ENCODE assay signal across 1 cellular context in the genomic region with DNA sequence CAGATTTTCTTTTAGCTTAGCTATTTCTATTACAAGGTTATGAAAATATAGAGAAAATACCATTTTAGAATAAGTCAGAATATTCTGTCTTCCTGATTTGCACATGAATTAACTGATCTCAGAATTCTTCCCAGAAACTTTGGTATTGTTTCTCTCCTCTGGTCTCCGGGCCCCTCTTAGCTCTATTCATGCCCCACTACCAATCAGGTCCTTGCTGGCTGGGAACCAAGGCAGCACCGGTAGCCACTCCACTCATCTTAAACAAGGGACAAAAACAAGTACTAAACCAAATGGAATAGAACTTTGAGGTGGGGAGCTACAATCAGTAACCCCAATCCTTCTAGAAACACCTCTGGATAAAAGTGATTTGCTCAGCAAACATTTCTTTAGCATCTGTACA.
TF ChIP-seq lines count a peak whose summit lies in the region.

No MANE protein-coding gene starts in this region.

TF ChIP-seq in GM23338, 12 proteins besides CTCF, POLR2A, EP300 and RAD21 (continued from another document):
- TF ChIP-seq, protein P1, sequence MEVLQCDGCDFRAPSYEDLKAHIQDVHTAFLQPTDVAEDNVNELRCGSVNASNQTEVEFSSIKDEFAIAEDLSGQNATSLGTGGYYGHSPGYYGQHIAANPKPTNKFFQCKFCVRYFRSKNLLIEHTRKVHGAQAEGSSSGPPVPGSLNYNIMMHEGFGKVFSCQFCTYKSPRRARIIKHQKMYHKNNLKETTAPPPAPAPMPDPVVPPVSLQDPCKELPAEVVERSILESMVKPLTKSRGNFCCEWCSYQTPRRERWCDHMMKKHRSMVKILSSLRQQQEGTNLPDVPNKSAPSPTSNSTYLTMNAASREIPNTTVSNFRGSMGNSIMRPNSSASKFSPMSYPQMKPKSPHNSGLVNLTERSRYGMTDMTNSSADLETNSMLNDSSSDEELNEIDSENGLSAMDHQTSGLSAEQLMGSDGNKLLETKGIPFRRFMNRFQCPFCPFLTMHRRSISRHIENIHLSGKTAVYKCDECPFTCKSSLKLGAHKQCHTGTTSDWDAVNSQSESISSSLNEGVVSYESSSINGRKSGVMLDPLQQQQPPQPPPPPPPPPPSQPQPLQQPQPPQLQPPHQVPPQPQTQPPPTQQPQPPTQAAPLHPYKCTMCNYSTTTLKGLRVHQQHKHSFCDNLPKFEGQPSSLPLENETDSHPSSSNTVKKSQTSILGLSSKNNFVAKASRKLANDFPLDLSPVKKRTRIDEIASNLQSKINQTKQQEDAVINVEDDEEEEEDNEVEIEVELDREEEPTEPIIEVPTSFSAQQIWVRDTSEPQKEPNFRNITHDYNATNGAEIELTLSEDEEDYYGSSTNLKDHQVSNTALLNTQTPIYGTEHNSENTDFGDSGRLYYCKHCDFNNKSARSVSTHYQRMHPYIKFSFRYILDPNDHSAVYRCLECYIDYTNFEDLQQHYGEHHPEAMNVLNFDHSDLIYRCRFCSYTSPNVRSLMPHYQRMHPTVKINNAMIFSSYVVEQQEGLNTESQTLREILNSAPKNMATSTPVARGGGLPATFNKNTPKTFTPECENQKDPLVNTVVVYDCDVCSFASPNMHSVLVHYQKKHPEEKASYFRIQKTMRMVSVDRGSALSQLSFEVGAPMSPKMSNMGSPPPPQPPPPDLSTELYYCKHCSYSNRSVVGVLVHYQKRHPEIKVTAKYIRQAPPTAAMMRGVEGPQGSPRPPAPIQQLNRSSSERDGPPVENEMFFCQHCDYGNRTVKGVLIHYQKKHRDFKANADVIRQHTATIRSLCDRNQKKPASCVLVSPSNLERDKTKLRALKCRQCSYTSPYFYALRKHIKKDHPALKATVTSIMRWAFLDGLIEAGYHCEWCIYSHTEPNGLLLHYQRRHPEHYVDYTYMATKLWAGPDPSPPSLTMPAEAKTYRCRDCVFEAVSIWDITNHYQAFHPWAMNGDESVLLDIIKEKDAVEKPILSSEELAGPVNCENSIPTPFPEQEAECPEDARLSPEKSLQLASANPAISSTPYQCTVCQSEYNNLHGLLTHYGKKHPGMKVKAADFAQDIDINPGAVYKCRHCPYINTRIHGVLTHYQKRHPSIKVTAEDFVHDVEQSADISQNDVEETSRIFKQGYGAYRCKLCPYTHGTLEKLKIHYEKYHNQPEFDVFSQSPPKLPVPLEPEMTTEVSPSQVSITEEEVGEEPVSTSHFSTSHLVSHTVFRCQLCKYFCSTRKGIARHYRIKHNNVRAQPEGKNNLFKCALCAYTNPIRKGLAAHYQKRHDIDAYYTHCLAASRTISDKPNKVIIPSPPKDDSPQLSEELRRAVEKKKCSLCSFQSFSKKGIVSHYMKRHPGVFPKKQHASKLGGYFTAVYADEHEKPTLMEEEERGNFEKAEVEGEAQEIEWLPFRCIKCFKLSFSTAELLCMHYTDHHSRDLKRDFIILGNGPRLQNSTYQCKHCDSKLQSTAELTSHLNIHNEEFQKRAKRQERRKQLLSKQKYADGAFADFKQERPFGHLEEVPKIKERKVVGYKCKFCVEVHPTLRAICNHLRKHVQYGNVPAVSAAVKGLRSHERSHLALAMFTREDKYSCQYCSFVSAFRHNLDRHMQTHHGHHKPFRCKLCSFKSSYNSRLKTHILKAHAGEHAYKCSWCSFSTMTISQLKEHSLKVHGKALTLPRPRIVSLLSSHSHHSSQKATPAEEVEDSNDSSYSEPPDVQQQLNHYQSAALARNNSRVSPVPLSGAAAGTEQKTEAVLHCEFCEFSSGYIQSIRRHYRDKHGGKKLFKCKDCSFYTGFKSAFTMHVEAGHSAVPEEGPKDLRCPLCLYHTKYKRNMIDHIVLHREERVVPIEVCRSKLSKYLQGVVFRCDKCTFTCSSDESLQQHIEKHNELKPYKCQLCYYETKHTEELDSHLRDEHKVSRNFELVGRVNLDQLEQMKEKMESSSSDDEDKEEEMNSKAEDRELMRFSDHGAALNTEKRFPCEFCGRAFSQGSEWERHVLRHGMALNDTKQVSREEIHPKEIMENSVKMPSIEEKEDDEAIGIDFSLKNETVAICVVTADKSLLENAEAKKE (CRISPR knock-in tag; IDR thresholded peaks at IDR 0.05) = no peak
- TF ChIP-seq STAT1 (IDR thresholded peaks at IDR 0.05; ENCODE audit: unreplicated experiment) = no peak
- TF ChIP-seq, protein P2, sequence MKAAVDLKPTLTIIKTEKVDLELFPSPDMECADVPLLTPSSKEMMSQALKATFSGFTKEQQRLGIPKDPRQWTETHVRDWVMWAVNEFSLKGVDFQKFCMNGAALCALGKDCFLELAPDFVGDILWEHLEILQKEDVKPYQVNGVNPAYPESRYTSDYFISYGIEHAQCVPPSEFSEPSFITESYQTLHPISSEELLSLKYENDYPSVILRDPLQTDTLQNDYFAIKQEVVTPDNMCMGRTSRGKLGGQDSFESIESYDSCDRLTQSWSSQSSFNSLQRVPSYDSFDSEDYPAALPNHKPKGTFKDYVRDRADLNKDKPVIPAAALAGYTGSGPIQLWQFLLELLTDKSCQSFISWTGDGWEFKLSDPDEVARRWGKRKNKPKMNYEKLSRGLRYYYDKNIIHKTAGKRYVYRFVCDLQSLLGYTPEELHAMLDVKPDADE (IDR thresholded peaks at IDR 0.05) = no peak
